In genomic region chr21:44899768-44900558, GRCh38 we compare ENCODE assay signal across 1 cellular context.
TF ChIP-seq lines count a peak whose summit lies in the region.

No MANE protein-coding gene starts in this region.

TF ChIP-seq in GM23338, 12 proteins besides CTCF, POLR2A, EP300 and RAD21 (continued from another document):
- TF ChIP-seq ZNF462 (CRISPR knock-in tag; IDR thresholded peaks at IDR 0.05) = no peak
- TF ChIP-seq ZNF114 (CRISPR knock-in tag; IDR thresholded peaks at IDR 0.05) = no peak
- TF ChIP-seq EZH2 (IDR thresholded peaks at IDR 0.05; ENCODE audit: low read depth, unreplicated experiment) = no peak
- no peak for TF ChIP-seq CREB1 (CRISPR knock-in tag; IDR thresholded peaks at IDR 0.05; ENCODE audit: low read depth)
- TF ChIP-seq STAT1 (IDR thresholded peaks at IDR 0.05; ENCODE audit: unreplicated experiment) = no peak
